8 cellular contexts compared by ENCODE assay signal in the genomic region with DNA sequence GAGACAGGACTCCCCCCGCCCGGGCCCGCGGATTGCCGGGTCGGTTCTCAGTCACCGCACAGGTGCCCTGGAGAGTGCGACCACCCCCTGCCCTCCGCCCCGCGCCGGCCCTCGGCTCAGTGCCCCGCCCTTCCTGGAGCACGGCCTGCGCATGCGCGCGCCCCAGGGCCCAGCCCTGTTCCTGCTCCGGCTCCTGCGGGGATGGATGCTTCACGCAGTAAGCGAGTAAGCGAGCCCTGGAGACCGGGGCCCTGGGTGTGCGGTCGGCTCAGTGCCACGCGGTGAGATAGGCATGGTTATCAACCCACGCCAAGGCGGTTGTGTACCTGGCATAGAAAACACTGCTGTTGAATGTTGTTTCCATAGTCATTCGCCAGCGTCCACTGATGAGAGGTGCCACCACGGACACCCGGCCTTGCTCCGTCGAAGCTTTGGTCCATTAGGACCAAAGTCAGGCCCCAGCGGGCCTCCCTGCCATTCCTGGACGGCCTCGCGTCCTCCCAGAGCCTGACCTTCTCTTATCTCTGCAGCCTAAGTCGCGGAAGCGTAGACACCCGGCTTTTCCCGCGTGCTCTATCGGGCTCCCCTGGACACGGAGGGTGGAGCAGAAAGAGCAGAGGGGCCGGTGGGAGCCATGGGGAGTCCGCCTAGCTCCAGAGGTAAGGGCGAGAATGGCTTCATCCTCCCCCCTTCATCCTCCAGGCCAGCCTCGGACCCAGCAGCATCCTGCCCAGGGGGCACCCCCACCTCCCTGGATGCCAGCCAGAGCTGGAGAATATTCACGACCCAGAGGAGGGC.
DNase-seq lines count a peak whose midpoint lies in the region; ATAC-seq and TF ChIP-seq lines count a peak whose summit lies in the region.

No MANE protein-coding gene starts in this region.

- intact Hi-C loops in posterior vena cava (cut with DNase I) = no loop called here

- H3K36me3 ChIP-seq in gastroesophageal sphincter = no peaks in the 10 kb centered on the region

- H3K27ac ChIP-seq in gastroesophageal sphincter = no peak overlapping the region

- TF ChIP-seq EP300 in gastroesophageal sphincter (IDR thresholded peaks at IDR 0.05) = no peak

- WGBS in gastroesophageal sphincter (ENCODE audit: low coverage in 1 of 2), 2 donors = 60% methylated on average over 1 of the region's 54 CpGs; no CpG with 5 or more reads in 1 of the 2 donors

- peak; percentile 84 for ATAC-seq in GM21526 (IDR thresholded peaks at IDR 0.05; ENCODE audit: low FRiP score, unreplicated experiment)
- ATAC-seq in gastroesophageal sphincter = peak; percentile 58

- H3K4me1 ChIP-seq in gastroesophageal sphincter = peaks cover 0 to 11% (median 6%) of the 10 kb centered on the region in 3 donors

- H3K4me3 ChIP-seq in gastroesophageal sphincter = peak overlapping the region in 1 of 2 donors; percentile 49

- DNase-seq in Ammon's horn (ENCODE audit: low spot score) = peak; percentile 22
- peak; percentile 32 for DNase-seq in NCI-H2171 (lab: John Stamatoyannopoulos, UW)
- DNase-seq in activated effector memory CD4-positive, alpha-beta T cell treated with anti-CD3 and anti-CD28 coated beads, Interleukin-2, amount 50 U/mL, for 16 hours = peak; percentile 88
- peak; percentile 82 for DNase-seq in posterior vena cava (ENCODE audit: low spot score)
- no peak for DNase-seq in H4 (ENCODE audit: low spot score)
- no peak for DNase-seq in SIG-M5 (lab: John Stamatoyannopoulos, UW)

- no peaks in the 10 kb centered on the region for H3K9me3 ChIP-seq in gastroesophageal sphincter

- peaks cover 37% of the 10 kb centered on the region for H3K27me3 ChIP-seq in gastroesophageal sphincter

- no peak for TF ChIP-seq CTCF in gastroesophageal sphincter (IDR thresholded peaks at IDR 0.05)

- no peak for TF ChIP-seq POLR2A in gastroesophageal sphincter (IDR thresholded peaks at IDR 0.05)

Comparison
In these comparisons a context has a peak if more than half of its experiments do, and no peak if none do; other contexts are left out.
1. DNase-seq: peak in Ammon's horn (single experiment), NCI-H2171 (single experiment), activated effector memory CD4-positive, alpha-beta T cell treated with anti-CD3 and anti-CD28 coated beads, Interleukin-2, amount 50 U/mL, for 16 hours (single experiment) and posterior vena cava (single experiment); none in H4 (single experiment) and SIG-M5 (single experiment).